ENCODE assay signal across 3 cellular contexts in the genomic region with DNA sequence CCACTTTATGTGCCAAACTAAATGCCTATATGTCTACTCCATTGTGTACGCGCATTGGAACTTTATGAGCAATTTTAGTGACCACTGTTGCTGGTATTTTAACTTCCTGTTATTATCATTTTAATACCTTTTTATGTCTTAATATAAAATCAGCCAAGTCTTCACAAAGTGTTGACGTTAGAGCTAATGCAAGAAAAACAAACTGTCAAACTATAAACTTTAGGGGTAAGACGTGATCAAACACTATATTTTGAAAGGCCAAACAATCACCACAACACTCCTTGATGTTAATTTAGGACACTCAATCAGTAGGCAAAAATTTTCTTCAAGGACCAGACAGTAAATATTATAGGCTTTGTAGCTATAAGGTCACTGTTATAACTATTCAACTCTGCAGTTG.
"Had no signal": no experiment of that assay in that cellular context is flagged by ENCODE, and none has a peak within 500 bp of the region (broad histone marks: within the 10 kb centered on the region; RNA-seq: fewer than 3 reads in every experiment).

No MANE protein-coding gene starts in this region.

- H3K4me3 ChIP-seq: GM12878 had no signal

- DNase-seq: GDM1, GF-D8 had no signal
